Comparison of ENCODE assay signal across 1 cellular context in the genomic region with DNA sequence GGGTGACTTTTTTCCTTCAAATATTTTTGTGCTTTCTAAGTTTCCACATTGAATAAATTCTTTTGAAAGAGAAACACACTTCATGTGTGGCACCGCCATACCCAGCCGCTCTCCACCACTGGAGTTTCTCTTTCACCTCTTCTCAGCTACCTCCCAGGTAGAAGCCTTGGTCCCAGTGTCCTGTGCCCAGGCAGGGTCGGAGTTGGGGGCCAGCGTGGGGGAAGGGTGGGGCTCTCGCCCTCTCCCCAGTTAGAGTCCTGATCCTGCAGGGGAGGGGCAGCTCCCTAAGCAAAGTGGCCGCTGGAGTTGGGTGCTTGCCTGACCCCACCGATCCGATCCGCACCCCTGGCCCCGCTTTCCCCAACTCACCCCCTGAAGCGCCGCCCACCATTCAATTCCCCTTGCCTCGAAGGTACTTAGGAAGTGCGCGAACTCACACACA.
TF ChIP-seq lines count a peak whose summit lies in the region.

No MANE protein-coding gene starts in this region.

TF ChIP-seq in endothelial cell of umbilical vein, 7 proteins besides CTCF, POLR2A, EP300 and RAD21 (continued from another document):
- TF ChIP-seq EZH2 (IDR thresholded peaks at IDR 0.05; ENCODE audit: borderline replicate concordance, low read depth, low read length, severe bottlenecking): no peak
- TF ChIP-seq, protein P1, sequence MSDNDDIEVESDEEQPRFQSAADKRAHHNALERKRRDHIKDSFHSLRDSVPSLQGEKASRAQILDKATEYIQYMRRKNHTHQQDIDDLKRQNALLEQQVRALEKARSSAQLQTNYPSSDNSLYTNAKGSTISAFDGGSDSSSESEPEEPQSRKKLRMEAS (IDR thresholded peaks at IDR 0.05; ENCODE audit: insufficient read depth, insufficient read length): no peak
